Comparison of ENCODE assay signal across 11 cellular contexts in genomic region chr3:9349321-9350117, GRCh38. TPM values are rescaled to one million over a fixed set of nuclear protein-coding genes. Genes with fewer than 3 reads are reported as not detected.
DNase-seq lines count a peak whose midpoint lies in the region; ATAC-seq and TF ChIP-seq lines count a peak whose summit lies in the region.
"Had no signal": no experiment of that assay in that cellular context is flagged by ENCODE, and none has a peak within 500 bp of the region (broad histone marks: within the 10 kb centered on the region; RNA-seq: fewer than 3 reads in every experiment).

No MANE protein-coding gene starts in this region.

- no peaks in the 10 kb centered on the region for H3K27me3 ChIP-seq in brain microvascular endothelial cell (replicated peaks)
- no peaks in the 10 kb centered on the region for H3K27me3 ChIP-seq in gastrocnemius medialis

- in situ Hi-C loops in brain microvascular endothelial cell (cut with HindIII; ENCODE audit: low pct_ligation_motif_present, low sequenced_read_pairs) (loop anchor here (25.0 kb wide), 1 partner anchor 113 kb away; no protein-coding TSS in a partner anchor), gastrocnemius medialis (cut with MboI; ENCODE audit: low sequenced_read_pairs in 4 of 4) (loop anchor here (10.0 to 25.0 kb wide), 4 partner anchors 85 to 313 kb away; partner anchors contain the start of gene MTMR14 (in 1 of the 4))

- 0 out of 2 replicates have a peak, but pooled peaks have one; percentile 49 for TF ChIP-seq EP300 in Ishikawa (IDR thresholded peaks at IDR 0.05; ENCODE audit: borderline replicate concordance)

- H3K27ac ChIP-seq in brain microvascular endothelial cell = peak overlapping the region; percentile 34
- H3K27ac ChIP-seq in gastrocnemius medialis = no peak overlapping the region

- TF ChIP-seq CTCF in brain microvascular endothelial cell (IDR thresholded peaks at IDR 0.05; ENCODE audit: low read depth, low read length, missing control alignments) (no peak), gastrocnemius medialis (IDR thresholded peaks at IDR 0.05 in 4 of 5, conservative IDR thresholded peaks at IDR 0.05 in 1 of 5) (no peak)

- peaks cover 6 to 8% of the 10 kb centered on the region in 2 donors for H3K4me1 ChIP-seq in gastrocnemius medialis

- no peak overlapping the region for H3K4me3 ChIP-seq in brain microvascular endothelial cell (ENCODE audit: low read depth, low read length)
- no peak overlapping the region for H3K4me3 ChIP-seq in gastrocnemius medialis

- ATAC-seq in left lobe of liver = peak; percentile 52
- ATAC-seq in gastrocnemius medialis = no peak
- ATAC-seq: naive thymus-derived CD4-positive, alpha-beta T cell had no signal

- DNase-seq in AG20443 (ENCODE audit: low spot score) (peak; percentile 55), brain microvascular endothelial cell (peak; percentile 83), left lobe of liver (ENCODE audit: low spot score) (peak; percentile 53), gastrocnemius medialis (no peak), cerebellum (ENCODE audit: low spot score) (no peak), T-helper 2 cell (no peak), SIG-M5 treated with dmso at 0.1 percent for 504 hours (lab: John Stamatoyannopoulos, UW; ENCODE audit: unreplicated experiment) (no peak)
- DNase-seq: naive thymus-derived CD4-positive, alpha-beta T cell; NCI-H1436 had no signal

- TF ChIP-seq RAD21 in Ishikawa (IDR thresholded peaks at IDR 0.05; ENCODE audit: low read depth) = no peak

- H3K9me3 ChIP-seq in gastrocnemius medialis = no peaks in the 10 kb centered on the region
- H3K9me3 ChIP-seq: Caco-2 had no signal

- H3K36me3 ChIP-seq in brain microvascular endothelial cell (replicated peaks) = no peaks in the 10 kb centered on the region
- no peaks in the 10 kb centered on the region for H3K36me3 ChIP-seq in gastrocnemius medialis

- intact Hi-C loops in gastrocnemius medialis (cut with DNase I; ENCODE audit: low total_unique reads) = no loop called here

- no peak for TF ChIP-seq POLR2A in gastrocnemius medialis (IDR thresholded peaks at IDR 0.05)

TF ChIP-seq in Ishikawa, 13 proteins besides CTCF, POLR2A, EP300 and RAD21:
- TF ChIP-seq CEBPB (IDR thresholded peaks at IDR 0.05) (0 out of 2 replicates have a peak, but pooled peaks have one; percentile 29), NFIC (IDR thresholded peaks at IDR 0.05) (peak; percentile 84), EGR1 (IDR thresholded peaks at IDR 0.05) (no peak)

RNA-seq across cellular contexts. Expression of gene THUMPD3, which starts 13.3 kb away (rescaled TPM):
- 19.6 TPM for total RNA-seq in left lobe of liver
- 10 to 100 TPM; 22.2 to 39.8 (median 25.2) TPM for total RNA-seq in gastrocnemius medialis
- 50.8 TPM for total RNA-seq in cerebellum

RNA-seq across cellular contexts. Expression of gene SETD5, which starts 47.9 kb away (rescaled TPM):
- total RNA-seq in left lobe of liver (58.4 TPM), gastrocnemius medialis (10 to 100 TPM; 28.9 to 43.3 (median 41.0) TPM), cerebellum (100.0 TPM)

Comparison
In these comparisons a context has a peak if more than half of its experiments do, and no peak if none do; other contexts are left out.
1. DNase-seq: peak in AG20443 (single experiment), brain microvascular endothelial cell (single experiment) and left lobe of liver (single experiment); none in gastrocnemius medialis (0 of 2), cerebellum (single experiment), T-helper 2 cell (0 of 5) and SIG-M5 treated with dmso at 0.1 percent for 504 hours (single experiment).